Comparison of ENCODE assay signal across 1 cellular context in genomic region chr4:38673109-38673978, GRCh38.
A peak's percentile ranks its signal among the peaks of the same experiment; 100 is the strongest.
TF ChIP-seq lines count a peak whose summit lies in the region.

No MANE protein-coding gene starts in this region.

TF ChIP-seq in K562, 482 proteins besides CTCF, POLR2A, EP300 and RAD21 (continued from another document):
- TF ChIP-seq VEZF1 (CRISPR knock-in tag; IDR thresholded peaks at IDR 0.05) (peak; percentile 81), MAZ (CRISPR knock-in tag; conservative IDR thresholded peaks at IDR 0.05 in 1 of 2, IDR thresholded peaks at IDR 0.05 in 1 of 2) (peak in 1 of 2 experiments; percentile 83; a peak in 2 of 4 replicates), ZBTB7A (IDR thresholded peaks at IDR 0.05; ENCODE audit: borderline replicate concordance, control insufficient read depth, low read depth, low read length) (peak; percentile 67; the same call in 1 of the 2 replicates), ZFP1 (CRISPR knock-in tag; IDR thresholded peaks at IDR 0.05) (no peak), ZNF121 (CRISPR knock-in tag; conservative IDR thresholded peaks at IDR 0.05) (no peak), MTA3 (IDR thresholded peaks at IDR 0.05; ENCODE audit: borderline replicate concordance) (no peak), ARID3A (IDR thresholded peaks at IDR 0.05; ENCODE audit: borderline replicate concordance, low read depth, low read length) (peak; percentile 32; the same call in 1 of the 2 replicates), ZNF140 (CRISPR knock-in tag; IDR thresholded peaks at IDR 0.05) (no peak), PRDM10 (IDR thresholded peaks at IDR 0.05; ENCODE audit: partially characterized antibody) (peak; percentile 83), THRAP3 (IDR thresholded peaks at IDR 0.05; ENCODE audit: borderline replicate concordance) (no peak), HMBOX1 (IDR thresholded peaks at IDR 0.05) (no peak), SETDB1 (IDR thresholded peaks at IDR 0.05; ENCODE audit: low read length) (no peak), STAG1 (CRISPR knock-in tag; IDR thresholded peaks at IDR 0.05; ENCODE audit: borderline replicate concordance) (no peak), KLF6 (CRISPR knock-in tag; IDR thresholded peaks at IDR 0.05; ENCODE audit: borderline replicate concordance) (peak; percentile 38; the same call in 1 of the 2 replicates), ETV5 (CRISPR knock-in tag; IDR thresholded peaks at IDR 0.05; ENCODE audit: low read depth) (no peak), ZNF589 (CRISPR knock-in tag; IDR thresholded peaks at IDR 0.05; ENCODE audit: low read depth) (0 out of 2 replicates have a peak, but pooled peaks have one; percentile 41), EHMT2 (IDR thresholded peaks at IDR 0.05) (0 out of 2 replicates have a peak, but pooled peaks have one; percentile 45), MEIS2 (IDR thresholded peaks at IDR 0.05; ENCODE audit: partially characterized antibody) (peak; percentile 31), RB1 (IDR thresholded peaks at IDR 0.05; ENCODE audit: low read depth) (peak; percentile 22; the same call in 1 of the 2 replicates), MLX (CRISPR knock-in tag; conservative IDR thresholded peaks at IDR 0.05) (no peak), CEBPG (CRISPR knock-in tag; IDR thresholded peaks at IDR 0.05) (no peak), CEBPG (tag; conservative IDR thresholded peaks at IDR 0.05 in 1 of 2, IDR thresholded peaks at IDR 0.05 in 1 of 2) (peak; percentile 31 to 53; a peak in 2 of 4 replicates), NRF1 (conservative IDR thresholded peaks at IDR 0.05 in 1 of 2, IDR thresholded peaks at IDR 0.05 in 1 of 2) (peak; percentile 42 to 44; a peak in 3 of 4 replicates), DDX20 (tag; IDR thresholded peaks at IDR 0.05; ENCODE audit: low read depth) (no peak), STAT5B (CRISPR knock-in tag; IDR thresholded peaks at IDR 0.05) (no peak), RBM17 (IDR thresholded peaks at IDR 0.05; ENCODE audit: borderline replicate concordance, low read depth, low read length) (no peak), NCOR1 (IDR thresholded peaks at IDR 0.05) (peak; percentile 12; the same call in 1 of the 2 replicates), HDGF (IDR thresholded peaks at IDR 0.05) (0 out of 2 replicates have a peak, but pooled peaks have one; percentile 26), ARID1B (IDR thresholded peaks at IDR 0.05) (0 out of 2 replicates have a peak, but pooled peaks have one; percentile 26), CTBP1 (IDR thresholded peaks at IDR 0.05; ENCODE audit: borderline replicate concordance) (peak; percentile 75; the same call in 1 of the 2 replicates), SMARCA4 (IDR thresholded peaks at IDR 0.05) (peak; percentile 21; the same call in 1 of the 2 replicates), KLF1 (tag; IDR thresholded peaks at IDR 0.05) (peak; percentile 22; the same call in 1 of the 2 replicates), TRIM28 (IDR thresholded peaks at IDR 0.05) (no peak), NFIC (IDR thresholded peaks at IDR 0.05) (peak; percentile 85), EGR1 (conservative IDR thresholded peaks at IDR 0.05) (peak; percentile 69), ZNF324 (CRISPR knock-in tag; IDR thresholded peaks at IDR 0.05) (no peak), HINFP (tag; conservative IDR thresholded peaks at IDR 0.05; ENCODE audit: low read depth) (no peak)
